In the genomic region with DNA sequence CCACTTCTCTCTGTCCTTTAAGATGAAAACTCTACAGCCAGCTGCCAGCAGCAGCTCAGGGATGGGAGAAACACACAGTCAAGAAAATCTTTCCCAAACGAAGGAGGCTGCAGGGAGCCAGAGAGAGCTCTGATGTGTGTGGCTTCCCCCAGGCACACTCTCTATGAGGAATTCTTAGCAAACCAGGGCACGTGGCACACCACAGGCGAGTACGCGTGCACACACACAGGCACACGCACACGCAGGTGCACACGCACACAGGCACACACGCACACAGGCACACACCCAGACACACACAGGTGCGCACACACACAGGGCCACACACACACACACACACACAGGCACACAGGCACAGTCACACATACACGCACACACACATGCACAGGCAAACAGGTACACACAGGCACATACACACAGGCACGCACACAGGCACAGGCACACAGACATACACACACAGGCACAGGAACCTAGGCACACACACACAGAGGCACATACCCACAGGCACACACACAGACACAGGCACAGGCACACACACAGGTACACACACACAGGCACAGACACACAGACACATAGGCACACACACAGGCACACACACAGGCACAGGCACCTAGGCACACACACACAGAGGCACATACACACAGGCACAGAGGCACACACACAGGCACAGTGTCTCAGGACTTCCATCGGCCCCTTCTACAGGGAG, we compare ENCODE assay signal across 1 cellular context.
TF ChIP-seq lines count a peak whose summit lies in the region.

No MANE protein-coding gene starts in this region.

TF ChIP-seq in HEK293, 187 proteins besides CTCF, POLR2A, EP300 and RAD21 (continued from another document):
- TF ChIP-seq, protein P1, sequence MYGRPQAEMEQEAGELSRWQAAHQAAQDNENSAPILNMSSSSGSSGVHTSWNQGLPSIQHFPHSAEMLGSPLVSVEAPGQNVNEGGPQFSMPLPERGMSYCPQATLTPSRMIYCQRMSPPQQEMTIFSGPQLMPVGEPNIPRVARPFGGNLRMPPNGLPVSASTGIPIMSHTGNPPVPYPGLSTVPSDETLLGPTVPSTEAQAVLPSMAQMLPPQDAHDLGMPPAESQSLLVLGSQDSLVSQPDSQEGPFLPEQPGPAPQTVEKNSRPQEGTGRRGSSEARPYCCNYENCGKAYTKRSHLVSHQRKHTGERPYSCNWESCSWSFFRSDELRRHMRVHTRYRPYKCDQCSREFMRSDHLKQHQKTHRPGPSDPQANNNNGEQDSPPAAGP (tag by site-specific recombination; IDR thresholded peaks at IDR 0.05), result no peak
